In genomic region chr16:82767198-82767597, GRCh38 we compare ENCODE assay signal across 29 cellular contexts.
"Had no signal": no experiment of that assay in that cellular context is flagged by ENCODE, and none has a peak within 500 bp of the region (broad histone marks: within the 10 kb centered on the region; RNA-seq: fewer than 3 reads in every experiment).

No MANE protein-coding gene starts in this region.

- H3K27ac ChIP-seq: body of pancreas, WERI-Rb-1 had no signal

- H3K4me3 ChIP-seq: body of pancreas, coronary artery, dorsolateral prefrontal cortex had no signal

- H3K4me1 ChIP-seq: body of pancreas had no signal

- H3K27me3 ChIP-seq: body of pancreas, dorsolateral prefrontal cortex had no signal

- H3K9me3 ChIP-seq: body of pancreas had no signal

- H3K36me3 ChIP-seq: WERI-Rb-1 had no signal

- ATAC-seq: activated CD4-positive, CD25-positive, alpha-beta regulatory T cell treated with anti-CD3 and anti-CD28 coated beads, Interleukin-2, amount 50 U/mL, for 24 hours; activated CD8-positive, alpha-beta T cell treated with anti-CD3 and anti-CD28 coated beads for 36 hours; activated T-cell treated with anti-CD3 and anti-CD28 coated beads, Interleukin-2, amount 50 U/mL, for 4 hours; activated T-helper 17 cell treated with anti-CD3 and anti-CD28 coated beads, Interleukin-2, amount 50 U/mL, for 72 hours; body of pancreas; esophagus mucosa; T-helper 17 cell had no signal

- DNase-seq: activated B cell treated with CpG ODN at 0.5 μM for 24 hours; activated CD4-positive, alpha-beta T cell treated with anti-CD3 and anti-CD28 coated beads for 48 hours; activated CD4-positive, alpha-beta T cell treated with anti-CD3 and anti-CD28 coated beads, Interleukin-2, amount 50 U/mL, for 1 hour; activated CD4-positive, alpha-beta T cell treated with anti-CD3 and anti-CD28 coated beads, Interleukin-2, amount 50 U/mL, for 48 hours; activated CD8-positive, alpha-beta memory T cell treated with anti-CD3 and anti-CD28 coated beads for 24 hours; activated CD8-positive, alpha-beta T cell treated with anti-CD3 and anti-CD28 coated beads for 36 hours; activated effector memory CD4-positive, alpha-beta T cell treated with Interleukin-2 at 50 U/mL for 16 hours; activated gamma-delta T cell treated with Interleukin-2 at 50 U/mL for 16 hours; activated naive CD4-positive, alpha-beta T cell treated with anti-CD3 and anti-CD28 coated beads, Interleukin-2, amount 50 U/mL, for 16 hours; activated naive CD4-positive, alpha-beta T cell treated with Interleukin-2 at 50 U/mL for 16 hours; activated T-cell treated with anti-CD3 and anti-CD28 coated beads, Interleukin-2, amount 50 U/mL, for 4 hours; amniotic stem cell; anterior cingulate cortex; body of pancreas; central memory CD4-positive, alpha-beta T cell; cerebellar nuclear complex; dorsolateral prefrontal cortex; effector memory CD4-positive, alpha-beta T cell; endodermal cell; foreskin fibroblast; glutamatergic neuron; T-helper 1 cell; T-helper 17 cell; T1000; WERI-Rb-1 had no signal
